ENCODE assay signal across 28 cellular contexts in the genomic region with DNA sequence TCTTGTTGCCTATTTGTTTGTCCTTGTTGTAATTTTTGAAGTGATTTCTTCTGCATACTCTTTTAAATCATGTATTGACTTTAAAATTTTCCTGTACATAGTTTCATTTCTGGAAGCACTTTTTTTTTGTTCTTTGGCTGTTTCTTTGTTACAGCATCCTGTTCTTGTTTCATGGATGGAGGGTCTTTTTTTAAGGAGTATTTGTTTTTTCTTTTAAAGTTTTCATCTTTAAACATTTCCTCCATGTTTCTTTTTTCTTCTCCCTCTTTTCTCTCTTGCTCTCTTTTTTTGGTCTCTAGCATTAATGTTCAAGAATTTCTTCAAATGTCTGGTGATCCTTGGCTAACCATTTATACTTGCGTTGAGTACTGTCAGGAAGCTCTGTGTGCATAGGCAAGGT.
"Had no signal": no experiment of that assay in that cellular context is flagged by ENCODE, and none has a peak within 500 bp of the region (broad histone marks: within the 10 kb centered on the region; RNA-seq: fewer than 3 reads in every experiment).

No MANE protein-coding gene starts in this region.

- H3K4me3 Mint-ChIP-seq: activated CD8-positive, alpha-beta memory T cell treated with anti-CD3 and anti-CD28 coated beads, Interleukin-2, amount 10 ng/mL, durations not matched to agents 7 days and 5 days; activated naive CD4-positive, alpha-beta T cell treated with anti-CD3 and anti-CD28 coated beads for 36 hours; activated T-cell treated with anti-CD3 and anti-CD28 coated beads, Interleukin-2, amount 50 U/mL, for 24 hours; activated T-helper 17 cell treated with anti-CD3 and anti-CD28 coated beads, Interleukin-2, amount 50 U/mL, for 72 hours; T-helper 2 cell treated with Interferon-gamma antibody and Interleukin-4, amounts not matched to agents 5 μg/mL and 100 μg/mL, for 36 hours had no signal

- H3K27me3 ChIP-seq: brain microvascular endothelial cell, cardiac muscle cell had no signal

- H3K9me3 Mint-ChIP-seq: activated T-helper 17 cell treated with anti-CD3 and anti-CD28 coated beads, Interleukin-2, amount 50 U/mL, for 72 hours had no signal

- H3K27ac Mint-ChIP-seq: activated CD8-positive, alpha-beta memory T cell treated with anti-CD3 and anti-CD28 coated beads, Interleukin-2, amount 10 ng/mL, durations not matched to agents 7 days and 5 days; activated naive CD4-positive, alpha-beta T cell treated with anti-CD3 and anti-CD28 coated beads for 36 hours; activated naive CD8-positive, alpha-beta T cell; activated T-cell treated with anti-CD3 and anti-CD28 coated beads, Interleukin-2, amount 50 U/mL, for 24 hours; activated T-helper 17 cell treated with anti-CD3 and anti-CD28 coated beads, Interleukin-2, amount 50 U/mL, for 72 hours; T-helper 2 cell treated with Interferon-gamma antibody and Interleukin-4, amounts not matched to agents 5 μg/mL and 100 μg/mL, for 36 hours had no signal

- H3K27me3 Mint-ChIP-seq: activated CD8-positive, alpha-beta memory T cell treated with anti-CD3 and anti-CD28 coated beads, Interleukin-2, amount 10 ng/mL, durations not matched to agents 7 days and 5 days; activated naive CD8-positive, alpha-beta T cell; activated T-cell treated with anti-CD3 and anti-CD28 coated beads, Interleukin-2, amount 50 U/mL, for 24 hours; activated T-helper 17 cell treated with anti-CD3 and anti-CD28 coated beads, Interleukin-2, amount 50 U/mL, for 72 hours had no signal

- H3K4me3 ChIP-seq: cardiac muscle cell, SK-N-MC had no signal

- DNase-seq: activated CD4-positive, alpha-beta T cell treated with anti-CD3 and anti-CD28 coated beads for 48 hours; activated CD4-positive, alpha-beta T cell treated with anti-CD3 and anti-CD28 coated beads, Interleukin-2, amount 50 U/mL, for 48 hours; activated CD8-positive, alpha-beta memory T cell treated with anti-CD3 and anti-CD28 coated beads, Interleukin-2, amount 10 ng/mL, durations not matched to agents 7 days and 5 days; activated gamma-delta T cell; activated naive CD4-positive, alpha-beta T cell treated with anti-CD3 and anti-CD28 coated beads for 36 hours; activated T-cell treated with anti-CD3 and anti-CD28 coated beads, Interleukin-2, amount 50 U/mL, for 24 hours; amygdala; brain microvascular endothelial cell; Karpas-422; MM.1S; NCI-H1105; NCI-H1436; NCI-H1694 treated with DMSO at 0.1 percent for 48 hours; NCI-H2029 treated with DMSO at 0.1 percent for 48 hours; NCI-H345; NCI-H510A; NCI-H526 treated with DMSO at 0.1 percent for 48 hours; NCI-H82; RPMI8226; SW 1271 had no signal

- H3K36me3 ChIP-seq: brain microvascular endothelial cell, cardiac muscle cell had no signal

- H3K27ac ChIP-seq: brain microvascular endothelial cell, cardiac muscle cell had no signal

- ATAC-seq: activated CD4-positive, CD25-positive, alpha-beta regulatory T cell treated with anti-CD3 and anti-CD28 coated beads, Interleukin-2, amount 50 U/mL, for 24 hours; activated CD8-positive, alpha-beta memory T cell treated with anti-CD3 and anti-CD28 coated beads, Interleukin-2, amount 10 ng/mL, durations not matched to agents 7 days and 5 days; activated T-helper 17 cell treated with anti-CD3 and anti-CD28 coated beads, Interleukin-2, amount 50 U/mL, for 72 hours; Panc1; Right ventricle myocardium inferior had no signal
